Comparison of ENCODE assay signal across 10 cellular contexts in genomic region chr11:67117176-67117575, GRCh38. TPM values are rescaled to one million over a fixed set of nuclear protein-coding genes. Genes with fewer than 3 reads are reported as not detected.
DNase-seq lines count a peak whose midpoint lies in the region; ATAC-seq and TF ChIP-seq lines count a peak whose summit lies in the region.
"Had no signal": no experiment of that assay in that cellular context is flagged by ENCODE, and none has a peak within 500 bp of the region (broad histone marks: within the 10 kb centered on the region; RNA-seq: fewer than 3 reads in every experiment).

No MANE protein-coding gene starts in this region.

- H3K9me3 Mint-ChIP-seq in WTC11 (no peaks in the 10 kb centered on the region), immature natural killer cell (no peaks in the 10 kb centered on the region)
- no peaks in the 10 kb centered on the region for H3K9me3 Mint-ChIP-seq in stimulated activated memory B cell treated with anti-CD40 and anti-IgM and Interleukin-4, amounts not matched to agents 10 μg/mL and 1 μg/mL and 100 μg/mL, for 72 hours

- H3K27ac ChIP-seq in brain microvascular endothelial cell = no peak overlapping the region

- DNase-seq in NOMO-1 treated with DMSO at 0.1 percent for 48 hours (lab: John Stamatoyannopoulos, UW; ENCODE audit: unreplicated experiment) (peak; percentile 17), NOMO-1 treated with dmso at 0.1 percent for 144 hours (lab: John Stamatoyannopoulos, UW; ENCODE audit: unreplicated experiment) (no peak), WTC11 (ENCODE audit: low spot score) (no peak), immature natural killer cell (no peak), brain microvascular endothelial cell (no peak), kidney glomerular epithelial cell (lab: John Stamatoyannopoulos, UW) (no peak)

- no peaks in the 10 kb centered on the region for H3K27me3 ChIP-seq in brain microvascular endothelial cell (replicated peaks)

- peaks cover 4% of the 10 kb centered on the region; the same call in 1 of the 2 replicates for H3K27me3 Mint-ChIP-seq in WTC11 (ENCODE audit: low read depth)
- peaks cover 7 to 13% (median 7%) of the 10 kb centered on the region in 3 donors for H3K27me3 Mint-ChIP-seq in immature natural killer cell (ENCODE audit: low read depth in 3 of 3)
- no peaks in the 10 kb centered on the region for H3K27me3 Mint-ChIP-seq in stimulated activated memory B cell treated with anti-CD40 and anti-IgM and Interleukin-4, amounts not matched to agents 10 μg/mL and 1 μg/mL and 100 μg/mL, for 72 hours

- CTCF ChIA-PET in WTC11 (lab: Charles Lee) = interaction anchor here (0.9 to 3.9 kb wide), 4 partner anchors 15 to 123 kb away, joined by 5 to 33 read pairs (median 11); no protein-coding TSS in a partner anchor

- peak overlapping the region; percentile 63; the same call in 1 of the 2 replicates for H3K27ac Mint-ChIP-seq in WTC11
- peak overlapping the region; percentile 82 to 96 (median 93) for H3K27ac Mint-ChIP-seq in immature natural killer cell
- no peak overlapping the region for H3K27ac Mint-ChIP-seq in stimulated activated memory B cell treated with anti-CD40 and anti-IgM and Interleukin-4, amounts not matched to agents 10 μg/mL and 1 μg/mL and 100 μg/mL, for 72 hours

- peak overlapping the region; percentile 70 for H3K4me3 Mint-ChIP-seq in WTC11
- H3K4me3 Mint-ChIP-seq in immature natural killer cell = peak overlapping the region; percentile 86 to 89 (median 87)
- H3K4me3 Mint-ChIP-seq in stimulated activated memory B cell treated with anti-CD40 and anti-IgM and Interleukin-4, amounts not matched to agents 10 μg/mL and 1 μg/mL and 100 μg/mL, for 72 hours = peak overlapping the region; percentile 48

- ATAC-seq in WTC11 (no peak), HG02938 (IDR thresholded peaks at IDR 0.05; ENCODE audit: unreplicated experiment) (no peak)
- ATAC-seq in stimulated activated memory B cell treated with anti-CD40 and anti-IgM and Interleukin-4, amounts not matched to agents 10 μg/mL and 1 μg/mL and 100 μg/mL, for 72 hours = no peak
- ATAC-seq: A549, sciatic nerve had no signal

- H3K4me1 Mint-ChIP-seq in WTC11 (peaks cover 40% of the 10 kb centered on the region), immature natural killer cell (peaks cover 43 to 44% of the 10 kb centered on the region in 2 donors)
- peaks cover 54% of the 10 kb centered on the region for H3K4me1 Mint-ChIP-seq in stimulated activated memory B cell treated with anti-CD40 and anti-IgM and Interleukin-4, amounts not matched to agents 10 μg/mL and 1 μg/mL and 100 μg/mL, for 72 hours

- H3K36me3 ChIP-seq in brain microvascular endothelial cell (replicated peaks) = no peaks in the 10 kb centered on the region

- POLR2A ChIA-PET in WTC11 (lab: Charles Lee) = interaction anchor here (0.6 to 1.5 kb wide), 2 partner anchors 64 to 123 kb away, joined by 4 read pairs; no protein-coding TSS in a partner anchor

- no peak overlapping the region for H3K4me3 ChIP-seq in brain microvascular endothelial cell (ENCODE audit: low read depth, low read length)
- H3K4me3 ChIP-seq: A549 had no signal

- TF ChIP-seq CTCF in WTC11 (IDR thresholded peaks at IDR 0.05) = no peak
- no peak for TF ChIP-seq CTCF in brain microvascular endothelial cell (IDR thresholded peaks at IDR 0.05; ENCODE audit: low read depth, low read length, missing control alignments)

- in situ Hi-C loops in brain microvascular endothelial cell (cut with HindIII; ENCODE audit: low pct_ligation_motif_present, low sequenced_read_pairs) = no loop called here

- H3K36me3 Mint-ChIP-seq in WTC11 (peaks cover 14% of the 10 kb centered on the region), immature natural killer cell (peaks cover 0 to 3% (median 0%) of the 10 kb centered on the region in 3 donors)
- peaks cover 5% of the 10 kb centered on the region for H3K36me3 Mint-ChIP-seq in stimulated activated memory B cell treated with anti-CD40 and anti-IgM and Interleukin-4, amounts not matched to agents 10 μg/mL and 1 μg/mL and 100 μg/mL, for 72 hours

TF ChIP-seq in WTC11, 78 proteins besides CTCF, POLR2A, EP300 and RAD21:
- no peak for TF ChIP-seq MYBL2 (CRISPR knock-in tag; IDR thresholded peaks at IDR 0.05)
- TF ChIP-seq STAT6 (CRISPR knock-in tag; conservative IDR thresholded peaks at IDR 0.05; ENCODE audit: low read depth) = no peak
- no peak for TF ChIP-seq IRF2 (CRISPR knock-in tag; IDR thresholded peaks at IDR 0.05; ENCODE audit: borderline replicate concordance, low read depth)
- no peak for TF ChIP-seq RORB (CRISPR knock-in tag; IDR thresholded peaks at IDR 0.05)
- no peak for TF ChIP-seq TEAD4 (CRISPR knock-in tag; IDR thresholded peaks at IDR 0.05)
- TF ChIP-seq, protein P1, sequence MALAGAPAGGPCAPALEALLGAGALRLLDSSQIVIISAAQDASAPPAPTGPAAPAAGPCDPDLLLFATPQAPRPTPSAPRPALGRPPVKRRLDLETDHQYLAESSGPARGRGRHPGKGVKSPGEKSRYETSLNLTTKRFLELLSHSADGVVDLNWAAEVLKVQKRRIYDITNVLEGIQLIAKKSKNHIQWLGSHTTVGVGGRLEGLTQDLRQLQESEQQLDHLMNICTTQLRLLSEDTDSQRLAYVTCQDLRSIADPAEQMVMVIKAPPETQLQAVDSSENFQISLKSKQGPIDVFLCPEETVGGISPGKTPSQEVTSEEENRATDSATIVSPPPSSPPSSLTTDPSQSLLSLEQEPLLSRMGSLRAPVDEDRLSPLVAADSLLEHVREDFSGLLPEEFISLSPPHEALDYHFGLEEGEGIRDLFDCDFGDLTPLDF (CRISPR knock-in tag; IDR thresholded peaks at IDR 0.05) = no peak
- TF ChIP-seq ZNF317 (CRISPR knock-in tag; IDR thresholded peaks at IDR 0.05; ENCODE audit: borderline replicate concordance, low read depth) = no peak
- TF ChIP-seq ZNF263 (CRISPR knock-in tag; IDR thresholded peaks at IDR 0.05; ENCODE audit: low read depth) = no peak

RNA-seq across cellular contexts. Expression of gene KDM2A, which starts 1.9 kb away (rescaled TPM):
- 54.0 to 58.0 TPM (median 54.3 TPM) in 3 replicates for total RNA-seq in WTC11 (2021)
- polyA plus RNA-seq in immature natural killer cell = 10 to 100 TPM in 1 of 3 donors, 1 to 10 TPM in 2; 3.8 to 16.6 (median 6.8) TPM
